ENCODE assay signal across 1 cellular context in the genomic region with DNA sequence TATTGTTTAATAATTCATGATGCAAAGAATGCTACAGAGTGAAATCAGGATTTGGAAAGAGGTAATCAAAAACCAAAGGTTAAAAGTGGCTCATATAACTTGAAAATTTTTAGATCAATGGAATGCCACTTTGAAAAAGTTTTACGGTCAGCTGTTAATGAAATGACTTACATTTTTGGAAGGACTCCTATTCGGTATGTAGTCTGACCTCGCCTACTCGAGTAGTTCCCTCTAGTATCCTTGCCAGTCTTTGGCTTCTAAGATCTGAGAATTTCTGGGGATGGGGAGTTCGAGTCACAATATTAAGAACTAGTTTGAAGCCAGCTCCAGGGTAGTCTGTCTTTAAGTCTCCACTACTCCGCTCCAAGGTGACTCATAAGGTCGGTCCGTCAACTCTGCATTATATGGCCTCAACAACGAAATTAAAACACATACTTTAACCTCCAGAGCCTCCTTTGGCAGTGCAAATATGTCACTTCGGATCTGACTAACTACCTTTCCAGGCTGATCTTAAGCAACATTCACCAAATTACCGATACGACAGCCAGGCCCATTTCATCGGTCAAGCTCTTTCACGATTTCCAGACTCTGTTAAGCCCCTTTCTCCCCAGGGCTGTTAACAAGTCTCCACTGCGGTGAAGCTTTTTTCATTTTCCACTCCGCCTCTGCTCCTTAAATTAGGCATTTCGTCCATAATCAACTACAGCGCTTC.
TF ChIP-seq lines count a peak whose summit lies in the region.

No MANE protein-coding gene starts in this region.

TF ChIP-seq in GM23338, 12 proteins besides CTCF, POLR2A, EP300 and RAD21 (continued from another document):
- TF ChIP-seq REST (IDR thresholded peaks at IDR 0.05; ENCODE audit: unreplicated experiment) (no peak), NANOG (IDR thresholded peaks at IDR 0.05; ENCODE audit: borderline replicate concordance) (no peak), JUNB (IDR thresholded peaks at IDR 0.05; ENCODE audit: unreplicated experiment) (no peak), ZNF462 (CRISPR knock-in tag; IDR thresholded peaks at IDR 0.05) (no peak), STAT1 (IDR thresholded peaks at IDR 0.05; ENCODE audit: unreplicated experiment) (no peak), ZNF114 (CRISPR knock-in tag; IDR thresholded peaks at IDR 0.05) (no peak), POLR2AphosphoS5 (IDR thresholded peaks at IDR 0.05; ENCODE audit: low read depth) (no peak), EZH2phosphoT487 (IDR thresholded peaks at IDR 0.05; ENCODE audit: unreplicated experiment) (no peak), EZH2 (IDR thresholded peaks at IDR 0.05; ENCODE audit: low read depth, unreplicated experiment) (no peak)
- TF ChIP-seq, protein P1, sequence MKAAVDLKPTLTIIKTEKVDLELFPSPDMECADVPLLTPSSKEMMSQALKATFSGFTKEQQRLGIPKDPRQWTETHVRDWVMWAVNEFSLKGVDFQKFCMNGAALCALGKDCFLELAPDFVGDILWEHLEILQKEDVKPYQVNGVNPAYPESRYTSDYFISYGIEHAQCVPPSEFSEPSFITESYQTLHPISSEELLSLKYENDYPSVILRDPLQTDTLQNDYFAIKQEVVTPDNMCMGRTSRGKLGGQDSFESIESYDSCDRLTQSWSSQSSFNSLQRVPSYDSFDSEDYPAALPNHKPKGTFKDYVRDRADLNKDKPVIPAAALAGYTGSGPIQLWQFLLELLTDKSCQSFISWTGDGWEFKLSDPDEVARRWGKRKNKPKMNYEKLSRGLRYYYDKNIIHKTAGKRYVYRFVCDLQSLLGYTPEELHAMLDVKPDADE (IDR thresholded peaks at IDR 0.05): no peak
